17 cellular contexts compared by ENCODE assay signal in genomic region chr18:75324686-75325257, GRCh38.
A peak's percentile ranks its signal among the peaks of the same experiment; 100 is the strongest.
DNase-seq lines count a peak whose midpoint lies in the region; ATAC-seq and TF ChIP-seq lines count a peak whose summit lies in the region.
"Had no signal": no experiment of that assay in that cellular context is flagged by ENCODE, and none has a peak within 500 bp of the region (broad histone marks: within the 10 kb centered on the region; RNA-seq: fewer than 3 reads in every experiment).

No MANE protein-coding gene starts in this region.

- no peaks in the 10 kb centered on the region for H3K79me2 ChIP-seq in OCI-LY3 (ENCODE audit: low read length)
- H3K79me2 ChIP-seq in osteoblast (ENCODE audit: insufficient read depth, low read length): no peaks in the 10 kb centered on the region

- H3K27ac Mint-ChIP-seq in activated naive CD8-positive, alpha-beta T cell treated with anti-CD3 and anti-CD28 coated beads for 36 hours: no peak overlapping the region
- H3K27ac Mint-ChIP-seq: CD4-positive, alpha-beta T cell; GM23338 had no signal

- H3K9me3 Mint-ChIP-seq in activated naive CD8-positive, alpha-beta T cell treated with anti-CD3 and anti-CD28 coated beads for 36 hours: peaks cover 15% of the 10 kb centered on the region

- no peak overlapping the region for H3K9ac ChIP-seq in OCI-LY3 (ENCODE audit: low read length)

- peaks cover 33% of the 10 kb centered on the region for H3K4me1 ChIP-seq in OCI-LY3 (ENCODE audit: low read length)
- H3K4me1 ChIP-seq in osteoblast (ENCODE audit: insufficient read depth, low read length): no peaks in the 10 kb centered on the region
- H3K4me1 ChIP-seq: BE2C, Caco-2 had no signal

- TF ChIP-seq CTCF in OCI-LY3 (IDR thresholded peaks at IDR 0.05; ENCODE audit: low read depth, low read length) (no peak), osteoblast (IDR thresholded peaks at IDR 0.05; ENCODE audit: extremely low read depth, low read depth, low read length) (no peak)

- peaks cover 3% of the 10 kb centered on the region for H3K36me3 Mint-ChIP-seq in activated naive CD8-positive, alpha-beta T cell treated with anti-CD3 and anti-CD28 coated beads for 36 hours

- H3K4me3 Mint-ChIP-seq in activated naive CD8-positive, alpha-beta T cell treated with anti-CD3 and anti-CD28 coated beads for 36 hours: no peak overlapping the region
- H3K4me3 Mint-ChIP-seq: CD4-positive, alpha-beta T cell; GM23338 had no signal

- H3K27me3 ChIP-seq in OCI-LY3 (ENCODE audit: low read depth, low read length) (no peaks in the 10 kb centered on the region), osteoblast (ENCODE audit: insufficient read depth, low read length) (no peaks in the 10 kb centered on the region)
- H3K27me3 ChIP-seq: BE2C had no signal

- peaks cover 36% of the 10 kb centered on the region for H3K9me3 ChIP-seq in OCI-LY3 (ENCODE audit: insufficient read depth, low read length)
- H3K9me3 ChIP-seq in osteoblast (ENCODE audit: low read depth, low read length): no peaks in the 10 kb centered on the region
- H3K9me3 ChIP-seq: BE2C, Caco-2 had no signal

- H3K27me3 Mint-ChIP-seq in activated naive CD8-positive, alpha-beta T cell treated with anti-CD3 and anti-CD28 coated beads for 36 hours: no peaks in the 10 kb centered on the region
- H3K27me3 Mint-ChIP-seq: CD4-positive, alpha-beta T cell had no signal

- H3K4me3 ChIP-seq in OCI-LY3 (ENCODE audit: low read length): no peak overlapping the region
- H3K4me3 ChIP-seq in osteoblast (ENCODE audit: insufficient read depth, low read length): no peak overlapping the region
- H3K4me3 ChIP-seq: GM23338, K562 had no signal

- no peaks in the 10 kb centered on the region for H3K4me1 Mint-ChIP-seq in activated naive CD8-positive, alpha-beta T cell treated with anti-CD3 and anti-CD28 coated beads for 36 hours
- H3K4me1 Mint-ChIP-seq: GM23338 had no signal

- peak; percentile 57 for DNase-seq in osteoblast (ENCODE audit: insufficient read length, low spot score, missing footprints)
- DNase-seq in activated naive CD8-positive, alpha-beta T cell treated with anti-CD3 and anti-CD28 coated beads for 36 hours: no peak
- DNase-seq in NOMO-1 treated with DMSO at 0.1 percent for 48 hours (lab: John Stamatoyannopoulos, UW; ENCODE audit: unreplicated experiment): no peak
- DNase-seq: ACHN; BE2C; C1 segment of cervical spinal cord; Caco-2; CD4-positive, alpha-beta T cell; DMS153; DMS79; HCEC 1CT; IMR-90 had no signal

- H2AFZ ChIP-seq in OCI-LY3 (ENCODE audit: low read depth, low read length) (0 out of 2 replicates have a peak overlapping the region, but pooled peaks have one; percentile 16), osteoblast (ENCODE audit: low read length) (no peak overlapping the region)
- H2AFZ ChIP-seq: GM23338 had no signal

- H3K27ac ChIP-seq in OCI-LY3 (ENCODE audit: low read length): peak overlapping the region; percentile 28
- H3K27ac ChIP-seq in osteoblast (ENCODE audit: low read depth, low read length): no peak overlapping the region

- H3K4me2 ChIP-seq in OCI-LY3 (ENCODE audit: low read length): peak overlapping the region; percentile 24
- no peak overlapping the region for H3K4me2 ChIP-seq in osteoblast (ENCODE audit: insufficient read depth, low read length)
- H3K4me2 ChIP-seq: GM23338 had no signal

- peak; percentile 67 for ATAC-seq in HG02610 (IDR thresholded peaks at IDR 0.05; ENCODE audit: unreplicated experiment)
- ATAC-seq in GM21367 (IDR thresholded peaks at IDR 0.05; ENCODE audit: unreplicated experiment): no peak
- ATAC-seq: GM23338, K562 had no signal

- H3K36me3 ChIP-seq in OCI-LY3 (replicated peaks; ENCODE audit: low read depth, low read length): peaks cover 15% of the 10 kb centered on the region
- no peaks in the 10 kb centered on the region for H3K36me3 ChIP-seq in osteoblast (ENCODE audit: insufficient read depth, low read length)
- H3K36me3 ChIP-seq: BE2C had no signal

- H4K20me1 ChIP-seq in OCI-LY3 (ENCODE audit: insufficient read depth, low read length) (no peaks in the 10 kb centered on the region), osteoblast (ENCODE audit: insufficient read depth, low read length) (no peaks in the 10 kb centered on the region)
